ENCODE assay signal across 19 cellular contexts in genomic region chr7:115634633-115635032, GRCh38.
DNase-seq lines count a peak whose midpoint lies in the region; ATAC-seq and TF ChIP-seq lines count a peak whose summit lies in the region.
"Had no signal": no experiment of that assay in that cellular context is flagged by ENCODE, and none has a peak within 500 bp of the region (broad histone marks: within the 10 kb centered on the region; RNA-seq: fewer than 3 reads in every experiment).

No MANE protein-coding gene starts in this region.

- H3K4me1 ChIP-seq in fibroblast of lung (ENCODE audit: control insufficient read depth, extremely low read depth, insufficient read depth, low read length): peaks cover 8% of the 10 kb centered on the region
- H3K4me1 ChIP-seq: colonic mucosa, esophagus muscularis mucosa, uterus had no signal

- H4K20me1 ChIP-seq in fibroblast of lung (ENCODE audit: control insufficient read depth, extremely low read depth, insufficient read depth, low read length): no peaks in the 10 kb centered on the region

- no peaks in the 10 kb centered on the region for H3K36me3 ChIP-seq in fibroblast of lung (ENCODE audit: control insufficient read depth, insufficient read depth, low read length)
- H3K36me3 ChIP-seq: colonic mucosa, esophagus muscularis mucosa, Peyer's patch, uterus, WERI-Rb-1 had no signal

- no peaks in the 10 kb centered on the region for H3K27me3 Mint-ChIP-seq in Calu3 (ENCODE audit: unreplicated experiment)
- H3K27me3 Mint-ChIP-seq: stimulated activated naive CD8-positive, alpha-beta T cell treated with anti-CD3 and anti-CD28 coated beads, Interleukin-15, amount 100 ng/mL, for 72 hours had no signal

- H3K27me3 ChIP-seq in fibroblast of lung (ENCODE audit: control insufficient read depth, insufficient read depth, low read length): no peaks in the 10 kb centered on the region
- H3K27me3 ChIP-seq: colonic mucosa, esophagus muscularis mucosa, Peyer's patch, uterus had no signal

- peak overlapping the region; percentile 50 for H2AFZ ChIP-seq in fibroblast of lung (ENCODE audit: low read length)

- intact Hi-C loops in Calu3 (cut with micrococcal nuclease; ENCODE audit: unreplicated experiment): no loop called here

- H3K9ac ChIP-seq in fibroblast of lung (ENCODE audit: insufficient read depth, low read length): no peak overlapping the region

- DNase-seq in Calu3 (peak; percentile 2), HT-29 (ENCODE audit: low spot score) (peak; percentile 66), NCI-H748 treated with DMSO at 0.1 percent for 48 hours (lab: John Stamatoyannopoulos, UW) (peak; percentile 87), fibroblast of lung (ENCODE audit: low read depth in 2 of 2) (peak in 1 of 2 donors; percentile 46), GM19238 (ENCODE audit: insufficient read length, low spot score) (no peak), D341Med (ENCODE audit: low spot score) (no peak), NCI-H2196 (lab: John Stamatoyannopoulos, UW; ENCODE audit: unreplicated experiment) (no peak)
- DNase-seq: colonic mucosa; DMS79 treated with DMSO at 0.1 percent for 48 hours; hippocampal formation; NCI-H2081 treated with DMSO at 0.1 percent for 48 hours; Peyer's patch; stimulated activated naive CD8-positive, alpha-beta T cell treated with anti-CD3 and anti-CD28 coated beads, Interleukin-15, amount 100 ng/mL, for 72 hours; SW 1271; uterus; WERI-Rb-1 had no signal

- peaks cover 9% of the 10 kb centered on the region for H3K4me1 Mint-ChIP-seq in Calu3 (ENCODE audit: low read depth, unreplicated experiment)
- H3K4me1 Mint-ChIP-seq: stimulated activated naive CD8-positive, alpha-beta T cell treated with anti-CD3 and anti-CD28 coated beads, Interleukin-15, amount 100 ng/mL, for 72 hours had no signal

- no peak overlapping the region for H3K4me3 Mint-ChIP-seq in Calu3 (ENCODE audit: low read depth, unreplicated experiment)
- H3K4me3 Mint-ChIP-seq: stimulated activated naive CD8-positive, alpha-beta T cell treated with anti-CD3 and anti-CD28 coated beads, Interleukin-15, amount 100 ng/mL, for 72 hours had no signal

- no peak overlapping the region for H3K4me3 ChIP-seq in fibroblast of lung (replicated peaks in 1 of 4; ENCODE audit: control extremely low read depth in 1 of 4, insufficient read depth in 1 of 4, low read depth in 3 of 4, low read length in 4 of 4)
- H3K4me3 ChIP-seq: colonic mucosa, esophagus muscularis mucosa, Peyer's patch, uterus had no signal

- H3K9me3 ChIP-seq in fibroblast of lung (ENCODE audit: control insufficient read depth, insufficient read depth, low read depth, low read length): no peaks in the 10 kb centered on the region
- H3K9me3 ChIP-seq: colonic mucosa, esophagus muscularis mucosa, Peyer's patch, uterus had no signal

- H3K79me2 ChIP-seq in fibroblast of lung (ENCODE audit: control insufficient read depth, insufficient read depth, low read length): no peaks in the 10 kb centered on the region

- no peak overlapping the region for H3K27ac Mint-ChIP-seq in Calu3 (ENCODE audit: unreplicated experiment)
- H3K27ac Mint-ChIP-seq: activated T-helper 2 cell treated with anti-CD3 and anti-CD28 coated beads, Interferon-gamma antibody, Interleukin-2, Interleukin-4, amounts not matched to agents 10 μg/mL and 5 μg/mL and 100 μg/mL, durations not matched to agents 14 hours and 24 hours and 36 hours; stimulated activated naive CD8-positive, alpha-beta T cell treated with anti-CD3 and anti-CD28 coated beads, Interleukin-15, amount 100 ng/mL, for 72 hours had no signal

- CTCF ChIA-PET in Calu3 (lab: Charles Lee): no interaction called here

- H3K27ac ChIP-seq in fibroblast of lung (ENCODE audit: insufficient read depth, low read length): peak overlapping the region; percentile 26
- H3K27ac ChIP-seq: colonic mucosa, esophagus muscularis mucosa, Peyer's patch, uterus, WERI-Rb-1 had no signal

- no peaks in the 10 kb centered on the region for H3K36me3 Mint-ChIP-seq in Calu3 (ENCODE audit: insufficient read depth, unreplicated experiment)

- H3K4me2 ChIP-seq in fibroblast of lung (ENCODE audit: extremely low read depth, insufficient read depth, low read length): peak overlapping the region; percentile 59

- no peak for ATAC-seq in GM21367 (IDR thresholded peaks at IDR 0.05; ENCODE audit: unreplicated experiment)
- ATAC-seq: stimulated activated naive CD8-positive, alpha-beta T cell treated with anti-CD3 and anti-CD28 coated beads, Interleukin-15, amount 100 ng/mL, for 72 hours had no signal

- no TSS peak for BruUV-seq in Calu3 (replicated peaks; lab: Mats Ljungman, UMichigan)

- TF ChIP-seq CTCF in Calu3 (IDR thresholded peaks at IDR 0.05; ENCODE audit: unreplicated experiment) (no peak), fibroblast of lung (conservative IDR thresholded peaks at IDR 0.05 in 1 of 2, IDR thresholded peaks at IDR 0.05 in 1 of 2; ENCODE audit: low read depth in 1 of 2, low read length in 2 of 2) (no peak)

- H3K9me3 Mint-ChIP-seq in Calu3 (ENCODE audit: low read depth, unreplicated experiment): no peaks in the 10 kb centered on the region
- H3K9me3 Mint-ChIP-seq: activated T-helper 2 cell treated with anti-CD3 and anti-CD28 coated beads, Interferon-gamma antibody, Interleukin-2, Interleukin-4, amounts not matched to agents 10 μg/mL and 5 μg/mL and 100 μg/mL, durations not matched to agents 14 hours and 24 hours and 36 hours; stimulated activated naive CD8-positive, alpha-beta T cell treated with anti-CD3 and anti-CD28 coated beads, Interleukin-15, amount 100 ng/mL, for 72 hours had no signal

Comparison
In these comparisons a context has a peak if more than half of its experiments do, and no peak if none do; other contexts are left out.
1. DNase-seq: peak in Calu3 (single experiment), HT-29 (single experiment) and NCI-H748 treated with DMSO at 0.1 percent for 48 hours (single experiment); none in GM19238 (single experiment), D341Med (single experiment) and NCI-H2196 (single experiment).